In genomic region chr4:139845481-139846093, GRCh38 we compare ENCODE assay signal across 22 cellular contexts.
"Had no signal": no experiment of that assay in that cellular context is flagged by ENCODE, and none has a peak within 500 bp of the region (broad histone marks: within the 10 kb centered on the region; RNA-seq: fewer than 3 reads in every experiment).

No MANE protein-coding gene starts in this region.

- H3K4me2 ChIP-seq: smooth muscle cell had no signal

- H3K27me3 Mint-ChIP-seq: dendritic cell treated with granulocyte-macrophage colony-stimulating factor and Interleukin-4, amounts not matched to agents 40 ng/mL and 50 ng/mL, for 4 days; naive B cell had no signal

- H3K4me1 Mint-ChIP-seq: stimulated activated effector memory CD8-positive, alpha-beta T cell treated with anti-CD3 and anti-CD28 coated beads, Interleukin-12 subunit alpha, Interleukin-12 subunit beta, amount 100 ng/mL, for 72 hours had no signal

- H3K4me3 Mint-ChIP-seq: dendritic cell treated with granulocyte-macrophage colony-stimulating factor and Interleukin-4, amounts not matched to agents 40 ng/mL and 50 ng/mL, for 4 days; immature natural killer cell; naive B cell; nephron; stimulated activated effector memory CD8-positive, alpha-beta T cell treated with anti-CD3 and anti-CD28 coated beads, Interleukin-12 subunit alpha, Interleukin-12 subunit beta, amount 100 ng/mL, for 72 hours had no signal

- H3K9me3 Mint-ChIP-seq: dendritic cell treated with granulocyte-macrophage colony-stimulating factor and Interleukin-4, amounts not matched to agents 40 ng/mL and 50 ng/mL, for 4 days; immature natural killer cell; naive B cell; nephron; stimulated activated effector memory CD8-positive, alpha-beta T cell treated with anti-CD3 and anti-CD28 coated beads, Interleukin-12 subunit alpha, Interleukin-12 subunit beta, amount 100 ng/mL, for 72 hours had no signal

- DNase-seq: esophagus squamous epithelium; foreskin fibroblast; immature natural killer cell; left colon; left ventricle myocardium superior; mesenchymal stem cell; naive B cell; ovary; stimulated activated CD4-positive, alpha-beta T cell treated with anti-CD3 and anti-CD28 coated beads, Interleukin-4, amount 100 ng/mL, for 1 hour; stimulated activated CD8-positive, alpha-beta memory T cell treated with anti-CD3 and anti-CD28 coated beads, Interleukin-4, amount 100 ng/mL, for 48 hours; stimulated activated naive CD8-positive, alpha-beta T cell treated with anti-CD3 and anti-CD28 coated beads, Interleukin-15, Interleukin-2, amounts not matched to agents 100 U/mL and 50 U/mL, for 24 hours; thyroid gland; upper lobe of left lung; uterus had no signal

- H3K27me3 ChIP-seq: esophagus squamous epithelium, gastroesophageal sphincter, ovary, right atrium auricular region, suprapubic skin, thyroid gland, upper lobe of left lung, uterus had no signal

- H3K36me3 ChIP-seq: esophagus squamous epithelium, gastroesophageal sphincter, ovary, right atrium auricular region, suprapubic skin, thyroid gland, upper lobe of left lung, uterus had no signal

- H3K27ac Mint-ChIP-seq: dendritic cell treated with granulocyte-macrophage colony-stimulating factor and Interleukin-4, amounts not matched to agents 40 ng/mL and 50 ng/mL, for 4 days; stimulated activated effector memory CD8-positive, alpha-beta T cell treated with anti-CD3 and anti-CD28 coated beads, Interleukin-12 subunit alpha, Interleukin-12 subunit beta, amount 100 ng/mL, for 72 hours had no signal

- H3K27ac ChIP-seq: esophagus squamous epithelium, gastroesophageal sphincter, ovary, right atrium auricular region, suprapubic skin, thyroid gland, uterus had no signal

- ATAC-seq: gastroesophageal sphincter; left colon; left ventricle myocardium superior; stimulated activated naive CD8-positive, alpha-beta T cell treated with anti-CD3 and anti-CD28 coated beads, Interleukin-15, Interleukin-2, amounts not matched to agents 100 U/mL and 50 U/mL, for 24 hours had no signal

- H3K9me3 ChIP-seq: esophagus squamous epithelium, gastroesophageal sphincter, ovary, right atrium auricular region, suprapubic skin, thyroid gland, upper lobe of left lung, uterus had no signal

- H3K4me1 ChIP-seq: gastroesophageal sphincter, suprapubic skin, uterus had no signal

- H3K4me3 ChIP-seq: esophagus squamous epithelium, gastroesophageal sphincter, lung, ovary, right atrium auricular region, smooth muscle cell, suprapubic skin, thyroid gland, upper lobe of left lung, uterus had no signal

- H3K36me3 Mint-ChIP-seq: naive B cell; stimulated activated effector memory CD8-positive, alpha-beta T cell treated with anti-CD3 and anti-CD28 coated beads, Interleukin-12 subunit alpha, Interleukin-12 subunit beta, amount 100 ng/mL, for 72 hours had no signal
